In the genomic region with DNA sequence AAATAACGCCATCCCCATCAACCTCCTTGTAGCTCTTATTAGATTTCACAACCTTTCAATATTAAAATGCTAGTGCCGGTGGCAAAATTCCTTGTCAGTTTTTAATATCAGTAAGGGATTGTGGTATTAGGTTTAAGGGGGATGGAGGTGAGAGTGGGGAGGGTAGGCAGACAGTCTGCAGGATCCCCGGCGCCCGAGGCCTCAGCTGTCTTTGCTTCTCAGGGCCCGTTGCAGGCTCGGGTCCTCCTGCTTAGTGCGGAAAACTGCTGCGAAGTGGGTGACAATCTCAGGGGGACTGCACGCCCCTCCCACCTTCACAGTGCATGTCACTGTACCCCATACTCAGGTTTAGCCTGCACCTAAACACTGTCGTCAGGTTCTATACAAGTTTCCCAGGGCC, we compare ENCODE assay signal across 24 cellular contexts.
DNase-seq lines count a peak whose midpoint lies in the region; FAIRE-seq and TF ChIP-seq lines count a peak whose summit lies in the region.
"Had no signal": no experiment of that assay in that cellular context is flagged by ENCODE, and none has a peak within 500 bp of the region (broad histone marks: within the 10 kb centered on the region; RNA-seq: fewer than 3 reads in every experiment).

No MANE protein-coding gene starts in this region.

- FAIRE-seq in H1 (lab: Jason Lieb, UNC), result no peak
- FAIRE-seq: A549, D721Med, GM12878, GM19239 had no signal

- no peaks in the 10 kb centered on the region for H3K27me3 ChIP-seq in SJCRH30
- no peaks in the 10 kb centered on the region for H3K27me3 ChIP-seq in H1 (replicated peaks in 1 of 4; ENCODE audit: control insufficient read depth in 3 of 4, extremely low read depth in 1 of 4, insufficient read depth in 3 of 4, low read length in 3 of 4)
- H3K27me3 ChIP-seq in mesendoderm (ENCODE audit: insufficient read depth, low read length, poor library complexity), result no peaks in the 10 kb centered on the region
- H3K27me3 ChIP-seq: BLaER1 treated with 17β-estradiol and CSF1 and Interleukin-3, amounts not matched to agents 10 nM and 100 nM had no signal

- H3K27me3 Mint-ChIP-seq in activated naive CD8-positive, alpha-beta T cell treated with anti-CD3 and anti-CD28 coated beads for 36 hours, result peaks cover 28% of the 10 kb centered on the region

- no peak overlapping the region for H2BK15ac ChIP-seq in H1 (ENCODE audit: low read length)
- H2BK15ac ChIP-seq in mesendoderm (replicated peaks; ENCODE audit: low read depth), result no peak overlapping the region

- H3K23ac ChIP-seq in H1 (ENCODE audit: insufficient read length) (no peak overlapping the region), mesendoderm (ENCODE audit: low read length) (no peak overlapping the region)

- H3K9ac ChIP-seq in H1 (replicated peaks in 1 of 4; ENCODE audit: extremely low read depth in 1 of 4, low read depth in 3 of 4, low read length in 3 of 4) (no peak overlapping the region), mesendoderm (ENCODE audit: low read length) (peak overlapping the region; percentile 37)
- H3K9ac ChIP-seq: BLaER1 treated with 17β-estradiol and CSF1 and Interleukin-3, amounts not matched to agents 10 nM and 100 nM had no signal

- H3K9me3 ChIP-seq in SJCRH30 (replicated peaks) (no peaks in the 10 kb centered on the region), H1 (ENCODE audit: insufficient read depth in 2 of 2, low read depth in 1 of 2, low read length in 1 of 2) (no peaks in the 10 kb centered on the region)
- H3K9me3 ChIP-seq: A549, BE2C had no signal

- H2BK20ac ChIP-seq in H1 (ENCODE audit: low read length), result no peak overlapping the region

- H3K56ac ChIP-seq in H1 (replicated peaks; ENCODE audit: insufficient read length, low read depth, low read length) (no peak overlapping the region), mesendoderm (ENCODE audit: low read length) (peak overlapping the region; percentile 81)

- H2BK5ac ChIP-seq in H1 (ENCODE audit: low read depth, low read length) (no peak overlapping the region), mesendoderm (ENCODE audit: low read length) (peak overlapping the region; percentile 85)

- no peak overlapping the region for H2AK5ac ChIP-seq in H1 (ENCODE audit: low read depth, low read length)
- H2AK5ac ChIP-seq in mesendoderm (ENCODE audit: low read length), result peak overlapping the region; percentile 77

- no peaks in the 10 kb centered on the region for H3K4me1 Mint-ChIP-seq in activated naive CD8-positive, alpha-beta T cell treated with anti-CD3 and anti-CD28 coated beads for 36 hours
- H3K4me1 Mint-ChIP-seq: CD14-positive monocyte; CD8-positive, alpha-beta memory T cell had no signal

- H4K5ac ChIP-seq in H1 (ENCODE audit: insufficient read length, low read depth, low read length) (no peak overlapping the region), mesendoderm (ENCODE audit: low read length) (no peak overlapping the region)

- no peak overlapping the region for H2BK120ac ChIP-seq in H1 (replicated peaks; ENCODE audit: low read depth, low read length)
- H2BK120ac ChIP-seq in mesendoderm (ENCODE audit: low read depth, low read length), result peak overlapping the region; percentile 61

- TF ChIP-seq CTCF in H1 (IDR thresholded peaks at IDR 0.05; ENCODE audit: control extremely low read depth in 1 of 3, insufficient read depth in 1 of 3, low read depth in 1 of 3, low read length in 3 of 3), result no peak

- CTCF ChIA-PET in H1 (lab: Charles Lee; ENCODE audit: partially characterized antibody), result interaction anchor here (0.7 to 3.3 kb wide), 12 partner anchors 20 to 141 kb away, joined by 3 to 11 read pairs (median 4); no protein-coding TSS in a partner anchor

- TF ChIP-seq POLR2A in H1 (IDR thresholded peaks at IDR 0.05; ENCODE audit: control extremely low read depth in 1 of 2, low read depth in 2 of 2, low read length in 2 of 2), result no peak

- no peak overlapping the region for H3K27ac Mint-ChIP-seq in activated naive CD8-positive, alpha-beta T cell treated with anti-CD3 and anti-CD28 coated beads for 36 hours
- H3K27ac Mint-ChIP-seq: CD14-positive monocyte; CD4-positive, alpha-beta T cell had no signal

- H2AFZ ChIP-seq in H1 (ENCODE audit: low read length), result no peak overlapping the region

- H3K36me3 Mint-ChIP-seq in activated naive CD8-positive, alpha-beta T cell treated with anti-CD3 and anti-CD28 coated beads for 36 hours, result no peaks in the 10 kb centered on the region
- H3K36me3 Mint-ChIP-seq: CD14-positive monocyte; CD8-positive, alpha-beta memory T cell had no signal

- H3K4ac ChIP-seq in H1 (replicated peaks; ENCODE audit: insufficient read length, low read depth, low read length), result no peak overlapping the region
- H3K4ac ChIP-seq in mesendoderm (ENCODE audit: low read depth, low read length), result no peak overlapping the region

- no peaks in the 10 kb centered on the region for H3K9me3 Mint-ChIP-seq in activated naive CD8-positive, alpha-beta T cell treated with anti-CD3 and anti-CD28 coated beads for 36 hours

- H4K91ac ChIP-seq in H1 (replicated peaks; ENCODE audit: insufficient read length, low read length), result peak overlapping the region; percentile 12

- no peak overlapping the region for H2BK12ac ChIP-seq in H1 (ENCODE audit: low read depth, low read length)

- H3K18ac ChIP-seq in H1 (ENCODE audit: extremely low read depth, low read length) (no peak overlapping the region), mesendoderm (ENCODE audit: low read length) (peak overlapping the region; percentile 19)

- peaks cover 65% of the 10 kb centered on the region for H3K4me1 ChIP-seq in SJCRH30
- peaks cover 4 to 10% (median 6%) of the 10 kb centered on the region in 4 experiments for H3K4me1 ChIP-seq in H1 (replicated peaks in 1 of 4; ENCODE audit: control insufficient read depth in 3 of 4, insufficient read depth in 4 of 4, low read length in 3 of 4)
- H3K4me1 ChIP-seq in mesendoderm (ENCODE audit: control insufficient read depth, low read depth, low read length), result peaks cover 19% of the 10 kb centered on the region
- H3K4me1 ChIP-seq: BE2C; BLaER1 treated with 17β-estradiol and CSF1 and Interleukin-3, amounts not matched to agents 10 nM and 100 nM had no signal

- no peak overlapping the region for H4K8ac ChIP-seq in H1 (ENCODE audit: extremely low read depth, insufficient read depth, low read length)
- no peak overlapping the region for H4K8ac ChIP-seq in mesendoderm (ENCODE audit: low read depth, low read length)

- TF ChIP-seq RAD21 in H1 (IDR thresholded peaks at IDR 0.05 in 1 of 2, conservative IDR thresholded peaks at IDR 0.05 in 1 of 2; ENCODE audit: low read depth in 2 of 2, low read length in 2 of 2), result no peak

- 89% methylated on average over 11 of the region's 11 CpGs; no CpG with 5 or more reads in 1 of the 2 experiments for WGBS in H1 (ENCODE audit: extremely low coverage in 1 of 2, insufficient coverage in 1 of 2, insufficient read length in 1 of 2, insufficient replicate concordance in 2 of 2, low coverage in 1 of 2, low lambda C conversion rate in 2 of 2, missing lambda C conversion rate in 1 of 2), 2 experiments
- no CpG with 5 or more reads among the region's 11 CpGs for WGBS in mesendoderm (ENCODE audit: extremely low coverage, insufficient coverage, low lambda C conversion rate)

- no peaks in the 10 kb centered on the region for H3K23me2 ChIP-seq in H1 (ENCODE audit: low read depth, low read length)

- H3K4me3 Mint-ChIP-seq in activated naive CD8-positive, alpha-beta T cell treated with anti-CD3 and anti-CD28 coated beads for 36 hours, result no peak overlapping the region
- H3K4me3 Mint-ChIP-seq: CD4-positive, alpha-beta T cell; CD8-positive, alpha-beta memory T cell had no signal

- peak overlapping the region in 1 of 2 experiments; percentile 38; a peak in 1 of 4 replicates for H3K4me2 ChIP-seq in H1 (ENCODE audit: insufficient read depth in 1 of 2, low read depth in 2 of 2, low read length in 2 of 2)
- H3K4me2 ChIP-seq in mesendoderm (ENCODE audit: low read length), result no peak overlapping the region
- H3K4me2 ChIP-seq: A549; BLaER1 treated with 17β-estradiol and CSF1 and Interleukin-3, amounts not matched to agents 10 nM and 100 nM had no signal

- H3K36me3 ChIP-seq in SJCRH30 (no peaks in the 10 kb centered on the region), H1 (ENCODE audit: control insufficient read depth in 2 of 4, insufficient read depth in 4 of 4, low read length in 3 of 4) (no peaks in the 10 kb centered on the region), mesendoderm (ENCODE audit: control insufficient read depth, insufficient read depth, low read length) (no peaks in the 10 kb centered on the region)
- H3K36me3 ChIP-seq: BE2C; BLaER1 treated with 17β-estradiol and CSF1 and Interleukin-3, amounts not matched to agents 10 nM and 100 nM had no signal

- no peaks in the 10 kb centered on the region for H4K20me1 ChIP-seq in H1 (replicated peaks in 1 of 2; ENCODE audit: control insufficient read depth in 1 of 2, insufficient read depth in 2 of 2, low read length in 2 of 2)
- H4K20me1 ChIP-seq: BLaER1 treated with 17β-estradiol and CSF1 and Interleukin-3, amounts not matched to agents 10 nM and 100 nM had no signal

- H3K4me3 ChIP-seq in SJCRH30, result peak overlapping the region; percentile 38
- H3K4me3 ChIP-seq in H1 (ENCODE audit: extremely low read depth in 1 of 4, insufficient read depth in 2 of 4, low read depth in 3 of 4, low read length in 4 of 4), result no peak overlapping the region
- no peak overlapping the region for H3K4me3 ChIP-seq in mesendoderm (ENCODE audit: low read length)
- H3K4me3 ChIP-seq: A549; BLaER1 treated with 17β-estradiol and CSF1 and Interleukin-3, amounts not matched to agents 10 nM and 100 nM; GM12878 had no signal

- H3K79me1 ChIP-seq in H1 (ENCODE audit: low read depth, low read length), result no peaks in the 10 kb centered on the region
- H3K79me1 ChIP-seq in mesendoderm (ENCODE audit: low read length), result no peaks in the 10 kb centered on the region

- no peak for TF ChIP-seq EP300 in H1 (IDR thresholded peaks at IDR 0.05; ENCODE audit: borderline replicate concordance in 1 of 2, low read depth in 2 of 2, low read length in 2 of 2)

- H3K27ac ChIP-seq in SJCRH30, result peak overlapping the region; percentile 92
- H3K27ac ChIP-seq in H1 (ENCODE audit: low read depth, low read length), result no peak overlapping the region
- peak overlapping the region; percentile 2 for H3K27ac ChIP-seq in mesendoderm (ENCODE audit: low read depth, low read length)
- H3K27ac ChIP-seq: A549; BLaER1 treated with 17β-estradiol and CSF1 and Interleukin-3, amounts not matched to agents 10 nM and 100 nM had no signal

- POLR2A ChIA-PET in H1 (lab: Charles Lee; ENCODE audit: partially characterized antibody), result interaction anchor here (1.1 kb wide), 1 partner anchor 11 kb away, joined by 3 read pairs; no protein-coding TSS in a partner anchor

- peak; percentile 79 to 85 for DNase-seq in SJCRH30
- DNase-seq in H1 (ENCODE audit: low read depth in 1 of 2, low spot score in 2 of 2), result no peak
- peak; percentile 31 for DNase-seq in mesendoderm
- DNase-seq in HPDE6-E6E7 (ENCODE audit: extremely low spot score), result no peak
- DNase-seq in activated naive CD8-positive, alpha-beta T cell treated with anti-CD3 and anti-CD28 coated beads for 36 hours, result no peak
- DNase-seq in NCI-H187 (lab: John Stamatoyannopoulos, UW), result no peak
- DNase-seq: 8988T; ACHN; AML-193; BE2C; CD4-positive, alpha-beta T cell; CD8-positive, alpha-beta memory T cell; DMS 273 treated with DMSO at 0.1 percent for 48 hours; DMS79; EL; GDM1; GOT3; HCEC 1CT had no signal

- H3K14ac ChIP-seq in H1 (ENCODE audit: insufficient read length), result no peak overlapping the region

- H3K79me2 ChIP-seq in H1 (ENCODE audit: control insufficient read depth in 1 of 2, insufficient read depth in 2 of 2, low read length in 2 of 2) (no peaks in the 10 kb centered on the region), mesendoderm (ENCODE audit: control insufficient read depth, insufficient read depth, low read length) (no peaks in the 10 kb centered on the region)

Comparison
In these comparisons a context has a peak if more than half of its experiments do, and no peak if none do; other contexts are left out.
1. DNase-seq: peak in SJCRH30 (2 of 2) and mesendoderm (single experiment); none in H1 (0 of 2), HPDE6-E6E7 (single experiment), activated naive CD8-positive, alpha-beta T cell treated with anti-CD3 and anti-CD28 coated beads for 36 hours (single experiment) and NCI-H187 (0 of 2).